Comparison of ENCODE assay signal across 20 cellular contexts in genomic region chr18:30730915-30731314, GRCh38.
A peak's percentile ranks its signal among the peaks of the same experiment; 100 is the strongest.
DNase-seq lines count a peak whose midpoint lies in the region; ATAC-seq, FAIRE-seq and TF ChIP-seq lines count a peak whose summit lies in the region.
"Had no signal": no experiment of that assay in that cellular context is flagged by ENCODE, and none has a peak within 500 bp of the region (broad histone marks: within the 10 kb centered on the region; RNA-seq: fewer than 3 reads in every experiment).

No MANE protein-coding gene starts in this region.

- peak overlapping the region; percentile 3; the same call in 1 of the 2 replicates for H2AFZ ChIP-seq in K562 (ENCODE audit: low read depth, low read length)
- H2AFZ ChIP-seq in neuronal stem cell (ENCODE audit: low read length): no peak overlapping the region

- H3K4me1 ChIP-seq in K562 (replicated peaks in 1 of 2; ENCODE audit: control insufficient read depth in 2 of 2, insufficient read depth in 2 of 2, low read length in 2 of 2) (no peaks in the 10 kb centered on the region), neuronal stem cell (ENCODE audit: control insufficient read depth in 2 of 2, insufficient read depth in 1 of 2, low read depth in 1 of 2, low read length in 2 of 2) (peaks cover 0 to 4% of the 10 kb centered on the region in 2 donors), esophagus squamous epithelium (no peaks in the 10 kb centered on the region)
- H3K4me1 ChIP-seq: BLaER1 had no signal

- H4K8ac ChIP-seq in neuronal stem cell (ENCODE audit: low read depth, low read length): no peak overlapping the region

- CTCF ChIA-PET in K562 (lab: Yijun Ruan, JAX; ENCODE audit: low intra/inter-chr PET ratio): no interaction called here

- POLR2A ChIA-PET in K562 (lab: Yijun Ruan, JAX): interaction anchor here (0.9 kb wide), 1 partner anchor 33 kb away, joined by 3 read pairs; no protein-coding TSS in a partner anchor

- intact Hi-C loops in K562 (cut with micrococcal nuclease) (no loop called here), esophagus squamous epithelium (cut with DNase I) (loop anchor here (5.0 kb wide), 1 partner anchor 69 kb away; no protein-coding TSS in a partner anchor)

- H3K18ac ChIP-seq in neuronal stem cell (ENCODE audit: low read length): peak overlapping the region; percentile 23

- peak overlapping the region; percentile 39 for H2AK5ac ChIP-seq in neuronal stem cell (ENCODE audit: low read depth, low read length)

- no peaks in the 10 kb centered on the region for H4K20me1 ChIP-seq in K562 (replicated peaks; ENCODE audit: control insufficient read depth, insufficient read depth, low read length)
- H4K20me1 ChIP-seq: BLaER1 had no signal

- H2BK120ac ChIP-seq in neuronal stem cell (ENCODE audit: low read depth, low read length): no peak overlapping the region

- TF ChIP-seq POLR2A in K562 (conservative IDR thresholded peaks at IDR 0.05) (no peak), esophagus squamous epithelium (IDR thresholded peaks at IDR 0.05) (no peak)

- H3K4me2 ChIP-seq in K562 (ENCODE audit: insufficient read depth, low read length): no peak overlapping the region
- H3K4me2 ChIP-seq in neuronal stem cell (ENCODE audit: insufficient read depth, low read length, poor library complexity, severe bottlenecking): no peak overlapping the region
- H3K4me2 ChIP-seq: BLaER1 had no signal

- no peaks in the 10 kb centered on the region for H3K36me3 ChIP-seq in K562 (ENCODE audit: control insufficient read depth, insufficient read depth, low read length)
- H3K36me3 ChIP-seq in neuronal stem cell (replicated peaks in 1 of 2; ENCODE audit: control insufficient read depth in 2 of 2, insufficient read depth in 2 of 2, low read length in 2 of 2): no peaks in the 10 kb centered on the region
- H3K36me3 ChIP-seq in esophagus squamous epithelium: no peaks in the 10 kb centered on the region
- H3K36me3 ChIP-seq: BLaER1, HAP-1, MG63 had no signal

- H3K14ac ChIP-seq in neuronal stem cell (ENCODE audit: low read length): no peak overlapping the region

- H3K79me1 ChIP-seq in neuronal stem cell (ENCODE audit: low read depth, low read length): no peaks in the 10 kb centered on the region

- no peak overlapping the region for H2BK5ac ChIP-seq in neuronal stem cell (ENCODE audit: low read length)

- DNase-seq in D721Med (ENCODE audit: insufficient read length, low spot score) (peak; percentile 20), NCI-H524 (lab: John Stamatoyannopoulos, UW) (peak; percentile 88 to 95), K562 (ENCODE audit: extremely low read depth in 1 of 4, low spot score in 3 of 4) (no peak), neuronal stem cell (ENCODE audit: low spot score) (no peak), esophagus squamous epithelium (lab: John Stamatoyannopoulos, UW) (no peak), NOMO-1 treated with DMSO at 0.1 percent for 48 hours (lab: John Stamatoyannopoulos, UW; ENCODE audit: unreplicated experiment) (no peak)
- DNase-seq: DMS79, IMR-90, Karpas-422, MG63, NCI-H1048, NCI-H1436, NCI-H2029, NCI-H2171 treated with DMSO at 0.1 percent for 48 hours, NCI-H774 had no signal

- H3K27ac ChIP-seq in K562 (ENCODE audit: extremely low read depth, low read depth, low read length): no peak overlapping the region
- H3K27ac ChIP-seq in neuronal stem cell (replicated peaks; ENCODE audit: low read length): no peak overlapping the region
- no peak overlapping the region for H3K27ac ChIP-seq in esophagus squamous epithelium
- H3K27ac ChIP-seq: BLaER1 had no signal

- no peaks in the 10 kb centered on the region for H3K79me2 ChIP-seq in K562 (ENCODE audit: control insufficient read depth, insufficient read depth, low read length)

- H3K9me1 ChIP-seq in K562 (ENCODE audit: control insufficient read depth, insufficient read depth, low read length): no peaks in the 10 kb centered on the region

- in situ Hi-C loops in K562 (cut with MboI): no loop called here

- ATAC-seq in K562 (no peak), HG03045 (IDR thresholded peaks at IDR 0.05; ENCODE audit: unreplicated experiment) (no peak)
- ATAC-seq: Panc1 had no signal

- no peak for TF ChIP-seq CTCF in D721Med (IDR thresholded peaks at IDR 0.05; ENCODE audit: insufficient read depth, missing control alignments)
- no peak for TF ChIP-seq CTCF in K562 (IDR thresholded peaks at IDR 0.05 in 2 of 3, conservative IDR thresholded peaks at IDR 0.05 in 1 of 3; ENCODE audit: insufficient read depth in 2 of 3, low read depth in 1 of 3, low read length in 3 of 3)
- no peak for TF ChIP-seq CTCF in esophagus squamous epithelium (IDR thresholded peaks at IDR 0.05)

- no peak overlapping the region for H2BK12ac ChIP-seq in neuronal stem cell (ENCODE audit: low read length)

- H2BK15ac ChIP-seq in neuronal stem cell (ENCODE audit: low read length): no peak overlapping the region

- no peaks in the 10 kb centered on the region for H3K27me3 ChIP-seq in K562 (ENCODE audit: control insufficient read depth in 2 of 2, insufficient read depth in 2 of 2, low read length in 2 of 2)
- no peaks in the 10 kb centered on the region for H3K27me3 ChIP-seq in neuronal stem cell (ENCODE audit: control insufficient read depth in 3 of 3, insufficient read depth in 3 of 3, low read depth in 1 of 3, low read length in 3 of 3)
- no peaks in the 10 kb centered on the region for H3K27me3 ChIP-seq in esophagus squamous epithelium
- H3K27me3 ChIP-seq: BLaER1, MG63 had no signal

- 50% methylated on average over 4 of the region's 5 CpGs for WGBS in K562 (ENCODE audit: insufficient coverage, low coverage, missing lambda C conversion rate)
- WGBS in neuronal stem cell (ENCODE audit: extremely low coverage in 2 of 2, insufficient read length in 2 of 2, insufficient replicate concordance in 1 of 2), 2 donors: no CpG with 5 or more reads among the region's 5 CpGs
- 71 to 85% methylated on average over 2 to 5 of the region's 5 CpGs for WGBS in esophagus squamous epithelium, 2 donors

- no TSS peak for BruUV-seq in K562 (replicated peaks; lab: Mats Ljungman, UMichigan)

- H3K9ac ChIP-seq in K562 (ENCODE audit: insufficient read depth in 1 of 2, low read depth in 2 of 2, low read length in 2 of 2) (no peak overlapping the region), neuronal stem cell (ENCODE audit: low read depth, low read length, poor library complexity) (no peak overlapping the region)
- H3K9ac ChIP-seq: BLaER1 had no signal

- no peak for TF ChIP-seq RAD21 in K562 (CRISPR knock-in tag; conservative IDR thresholded peaks at IDR 0.05 in 1 of 2, IDR thresholded peaks at IDR 0.05 in 1 of 2)

- no peak overlapping the region for H3K23ac ChIP-seq in neuronal stem cell (ENCODE audit: low read depth, low read length, poor library complexity)

- FAIRE-seq in D721Med (lab: Jason Lieb, UNC) (peak; percentile 96), K562 (lab: Jason Lieb, UNC) (no peak)
- FAIRE-seq: HTR-8/SVneo had no signal

- no peak for TF ChIP-seq EP300 in K562 (IDR thresholded peaks at IDR 0.05; ENCODE audit: low read length)

- H3K4me3 ChIP-seq in K562 (no peak overlapping the region), neuronal stem cell (ENCODE audit: low read length in 2 of 2) (no peak overlapping the region), esophagus squamous epithelium (no peak overlapping the region)
- H3K4me3 ChIP-seq: BLaER1, HAP-1, MG63 had no signal

- H3K4ac ChIP-seq in neuronal stem cell (ENCODE audit: low read length): no peak overlapping the region

- no peak overlapping the region for H4K91ac ChIP-seq in neuronal stem cell (ENCODE audit: low read depth, low read length, poor library complexity)

- H3K9me3 ChIP-seq in K562 (replicated peaks; ENCODE audit: control insufficient read depth, insufficient read depth, low read depth, low read length): 0 out of 2 replicates have a peak, but pooled peaks cover 3% of the 10 kb centered on the region
- H3K9me3 ChIP-seq in neuronal stem cell (replicated peaks in 1 of 2; ENCODE audit: control insufficient read depth in 2 of 2, insufficient read depth in 1 of 2, low read depth in 1 of 2, low read length in 2 of 2): no peaks in the 10 kb centered on the region
- peaks cover 0 to 3% (median 0%) of the 10 kb centered on the region in 3 donors for H3K9me3 ChIP-seq in esophagus squamous epithelium
- H3K9me3 ChIP-seq: BLaER1, HAP-1, MG63 had no signal

TF ChIP-seq in K562, 482 proteins besides CTCF, POLR2A, EP300 and RAD21 (continues in another document):
- TF ChIP-seq NR1H2 (CRISPR knock-in tag; IDR thresholded peaks at IDR 0.05) (no peak), AFF4 (CRISPR knock-in tag; IDR thresholded peaks at IDR 0.05) (no peak)

Comparison
In these comparisons a context has a peak if more than half of its experiments do, and no peak if none do; other contexts are left out.
1. DNase-seq: peak in D721Med (single experiment) and NCI-H524 (2 of 2); none in K562 (0 of 4), neuronal stem cell (single experiment), esophagus squamous epithelium (single experiment) and NOMO-1 treated with DMSO at 0.1 percent for 48 hours (single experiment).